In the genomic region with DNA sequence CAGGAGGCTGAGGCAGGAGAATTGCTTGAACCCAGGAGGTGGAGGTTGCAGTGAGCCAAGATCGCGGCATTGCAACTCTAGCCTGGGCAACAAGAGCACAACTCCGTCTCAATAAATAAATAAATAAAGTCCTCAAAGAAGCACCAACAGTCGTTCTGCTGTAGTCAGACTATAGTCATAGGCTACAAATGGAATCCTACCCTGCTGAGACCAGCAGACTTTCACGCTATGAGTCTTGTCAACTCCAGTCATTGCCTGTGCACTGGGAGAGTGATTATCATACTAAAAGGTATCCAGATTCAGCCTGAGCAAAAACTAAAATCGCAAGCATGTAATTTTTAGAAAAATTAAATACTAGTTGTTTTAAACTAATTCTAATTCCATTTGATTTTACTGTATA, we compare ENCODE assay signal across 1 cellular context.
TF ChIP-seq lines count a peak whose summit lies in the region.

No MANE protein-coding gene starts in this region.

TF ChIP-seq in WTC11, 78 proteins besides CTCF, POLR2A, EP300 and RAD21 (continued from another document):
- TF ChIP-seq, protein P1, sequence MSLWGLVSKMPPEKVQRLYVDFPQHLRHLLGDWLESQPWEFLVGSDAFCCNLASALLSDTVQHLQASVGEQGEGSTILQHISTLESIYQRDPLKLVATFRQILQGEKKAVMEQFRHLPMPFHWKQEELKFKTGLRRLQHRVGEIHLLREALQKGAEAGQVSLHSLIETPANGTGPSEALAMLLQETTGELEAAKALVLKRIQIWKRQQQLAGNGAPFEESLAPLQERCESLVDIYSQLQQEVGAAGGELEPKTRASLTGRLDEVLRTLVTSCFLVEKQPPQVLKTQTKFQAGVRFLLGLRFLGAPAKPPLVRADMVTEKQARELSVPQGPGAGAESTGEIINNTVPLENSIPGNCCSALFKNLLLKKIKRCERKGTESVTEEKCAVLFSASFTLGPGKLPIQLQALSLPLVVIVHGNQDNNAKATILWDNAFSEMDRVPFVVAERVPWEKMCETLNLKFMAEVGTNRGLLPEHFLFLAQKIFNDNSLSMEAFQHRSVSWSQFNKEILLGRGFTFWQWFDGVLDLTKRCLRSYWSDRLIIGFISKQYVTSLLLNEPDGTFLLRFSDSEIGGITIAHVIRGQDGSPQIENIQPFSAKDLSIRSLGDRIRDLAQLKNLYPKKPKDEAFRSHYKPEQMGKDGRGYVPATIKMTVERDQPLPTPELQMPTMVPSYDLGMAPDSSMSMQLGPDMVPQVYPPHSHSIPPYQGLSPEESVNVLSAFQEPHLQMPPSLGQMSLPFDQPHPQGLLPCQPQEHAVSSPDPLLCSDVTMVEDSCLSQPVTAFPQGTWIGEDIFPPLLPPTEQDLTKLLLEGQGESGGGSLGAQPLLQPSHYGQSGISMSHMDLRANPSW (CRISPR knock-in tag; conservative IDR thresholded peaks at IDR 0.05; ENCODE audit: low read depth) = no peak
- TF ChIP-seq IRF2 (CRISPR knock-in tag; IDR thresholded peaks at IDR 0.05; ENCODE audit: borderline replicate concordance, low read depth) (no peak), SOX15 (CRISPR knock-in tag; IDR thresholded peaks at IDR 0.05) (no peak)
